In genomic region chr3:6392123-6392522, GRCh38 we compare ENCODE assay signal across 18 cellular contexts.
A peak's percentile ranks its signal among the peaks of the same experiment; 100 is the strongest.
DNase-seq lines count a peak whose midpoint lies in the region; ATAC-seq, FAIRE-seq and TF ChIP-seq lines count a peak whose summit lies in the region.
"Had no signal": no experiment of that assay in that cellular context is flagged by ENCODE, and none has a peak within 500 bp of the region (broad histone marks: within the 10 kb centered on the region; RNA-seq: fewer than 3 reads in every experiment).

No MANE protein-coding gene starts in this region.

- no peak overlapping the region for H2AK5ac ChIP-seq in H9 (ENCODE audit: insufficient read length, low read length)
- no peak overlapping the region for H2AK5ac ChIP-seq in H1 (ENCODE audit: low read depth, low read length)

- H2BK20ac ChIP-seq in H9 (ENCODE audit: low read depth, low read length, poor library complexity, severe bottlenecking) = no peak overlapping the region
- H2BK20ac ChIP-seq in H1 (ENCODE audit: low read length) = no peak overlapping the region

- no peaks in the 10 kb centered on the region for H3K27me3 Mint-ChIP-seq in activated CD4-positive, alpha-beta T cell treated with anti-CD3 and anti-CD28 coated beads, Interleukin-2, amount 10 ng/mL, durations not matched to agents 24 days and 14 days
- H3K27me3 Mint-ChIP-seq in H9 (ENCODE audit: low read depth) = no peaks in the 10 kb centered on the region
- H3K27me3 Mint-ChIP-seq: CD8-positive, alpha-beta memory T cell; T-cell had no signal

- H3K79me1 ChIP-seq in H9 (ENCODE audit: insufficient read depth, low read depth, low read length, poor library complexity, severe bottlenecking) (no peaks in the 10 kb centered on the region), H1 (ENCODE audit: low read depth, low read length) (no peaks in the 10 kb centered on the region)

- no peak overlapping the region for H3K56ac ChIP-seq in H9 (ENCODE audit: insufficient read length, low read depth, low read length)
- no peak overlapping the region for H3K56ac ChIP-seq in H1 (replicated peaks; ENCODE audit: insufficient read length, low read depth, low read length)

- H2AFZ ChIP-seq in H9 (ENCODE audit: low read length) (no peak overlapping the region), OCI-LY3 (ENCODE audit: low read depth, low read length) (no peak overlapping the region), H1 (ENCODE audit: low read length) (no peak overlapping the region)

- H2BK120ac ChIP-seq in H9 (ENCODE audit: low read depth, low read length, poor library complexity, severe bottlenecking) (no peak overlapping the region), H1 (replicated peaks; ENCODE audit: low read depth, low read length) (no peak overlapping the region)

- no peak overlapping the region for H3K14ac ChIP-seq in H9 (ENCODE audit: insufficient read depth, low read length)
- H3K14ac ChIP-seq in H1 (ENCODE audit: insufficient read length) = no peak overlapping the region

- no peak overlapping the region for H4K5ac ChIP-seq in H9 (ENCODE audit: insufficient read length, low read depth, low read length)
- no peak overlapping the region for H4K5ac ChIP-seq in H1 (ENCODE audit: insufficient read length, low read depth, low read length)

- no peak for FAIRE-seq in H1 (lab: Jason Lieb, UNC)
- FAIRE-seq: RCC 7860 had no signal

- H3K23ac ChIP-seq in H9 (ENCODE audit: insufficient read length, low read depth, low read length) = no peak overlapping the region
- no peak overlapping the region for H3K23ac ChIP-seq in H1 (ENCODE audit: insufficient read length)

- H3K36me3 ChIP-seq in OCI-LY3 (replicated peaks; ENCODE audit: low read depth, low read length) (no peaks in the 10 kb centered on the region), H1 (ENCODE audit: control insufficient read depth in 2 of 4, insufficient read depth in 4 of 4, low read length in 3 of 4) (no peaks in the 10 kb centered on the region)
- H3K36me3 ChIP-seq: BLaER1 treated with 17β-estradiol and CSF1 and Interleukin-3, amounts not matched to agents 10 nM and 100 nM had no signal

- H3T11ph ChIP-seq in H9 (ENCODE audit: low read length) = no peak overlapping the region

- H3K4me3 Mint-ChIP-seq in activated CD4-positive, alpha-beta T cell treated with anti-CD3 and anti-CD28 coated beads, Interleukin-2, amount 10 ng/mL, durations not matched to agents 24 days and 14 days = no peak overlapping the region
- H3K4me3 Mint-ChIP-seq in H9 = no peak overlapping the region
- H3K4me3 Mint-ChIP-seq: CD8-positive, alpha-beta memory T cell; T-cell had no signal

- no peak overlapping the region for H3K4me3 ChIP-seq in OCI-LY3 (ENCODE audit: low read length)
- H3K4me3 ChIP-seq in H1 (ENCODE audit: extremely low read depth in 1 of 4, insufficient read depth in 2 of 4, low read depth in 3 of 4, low read length in 4 of 4) = no peak overlapping the region
- H3K4me3 ChIP-seq: BLaER1 treated with 17β-estradiol and CSF1 and Interleukin-3, amounts not matched to agents 10 nM and 100 nM; SK-N-MC had no signal

- peak; percentile 36 for TF ChIP-seq RAD21 in H1 (IDR thresholded peaks at IDR 0.05 in 1 of 2, conservative IDR thresholded peaks at IDR 0.05 in 1 of 2; ENCODE audit: low read depth in 2 of 2, low read length in 2 of 2)

- no peak overlapping the region for H3K18ac ChIP-seq in H9 (ENCODE audit: insufficient read length, low read depth, low read length)
- no peak overlapping the region for H3K18ac ChIP-seq in H1 (ENCODE audit: extremely low read depth, low read length)

- H3K4me2 ChIP-seq in H9 (ENCODE audit: insufficient read depth, insufficient read length, low read length) (no peak overlapping the region), OCI-LY3 (ENCODE audit: low read length) (no peak overlapping the region), H1 (ENCODE audit: insufficient read depth in 1 of 2, low read depth in 2 of 2, low read length in 2 of 2) (no peak overlapping the region)
- H3K4me2 ChIP-seq: BLaER1 treated with 17β-estradiol and CSF1 and Interleukin-3, amounts not matched to agents 10 nM and 100 nM had no signal

- intact Hi-C loops in activated CD4-positive, alpha-beta T cell treated with anti-CD3 and anti-CD28 coated beads, Interleukin-2, amount 10 ng/mL, durations not matched to agents 24 days and 14 days (cut with micrococcal nuclease) = no loop called here

- POLR2A ChIA-PET in H1 (lab: Charles Lee; ENCODE audit: partially characterized antibody) = no interaction called here

- no CpG with 5 or more reads among the region's 2 CpGs for WGBS in H9 (ENCODE audit: extremely low coverage, insufficient read length, low lambda C conversion rate)
- WGBS in H1 (ENCODE audit: extremely low coverage in 1 of 2, insufficient coverage in 1 of 2, insufficient read length in 1 of 2, insufficient replicate concordance in 2 of 2, low coverage in 1 of 2, low lambda C conversion rate in 2 of 2, missing lambda C conversion rate in 1 of 2), 2 experiments = 91% methylated on average over 2 of the region's 2 CpGs; no CpG with 5 or more reads in 1 of the 2 experiments

- H2BK12ac ChIP-seq in H9 (ENCODE audit: insufficient read length, low read depth, low read length) (no peak overlapping the region), H1 (ENCODE audit: low read depth, low read length) (no peak overlapping the region)

- peak; percentile 4 for DNase-seq in activated CD4-positive, alpha-beta T cell treated with anti-CD3 and anti-CD28 coated beads, Interleukin-2, amount 10 ng/mL, durations not matched to agents 24 days and 14 days
- no peak for DNase-seq in activated CD4-positive, alpha-beta T cell treated with anti-CD3 and anti-CD28 coated beads for 48 hours
- DNase-seq in H9 (no peak), H1 (ENCODE audit: low read depth in 1 of 2, low spot score in 2 of 2) (no peak), NCI-H1048 (lab: John Stamatoyannopoulos, UW) (no peak), NAMALWA (ENCODE audit: low spot score) (no peak)
- DNase-seq: CD8-positive, alpha-beta memory T cell; DMS79 treated with DMSO at 0.1 percent for 48 hours; NCI-H146; NCI-H2081 treated with DMSO at 0.1 percent for 48 hours; NCI-H510A treated with DMSO at 0.1 percent for 48 hours; T-cell had no signal

- no peak for ATAC-seq in GM18873 (IDR thresholded peaks at IDR 0.05; ENCODE audit: low FRiP score, unreplicated experiment)
- ATAC-seq: Right ventricle myocardium inferior, T-cell had no signal

- H4K20me1 ChIP-seq in H9 (ENCODE audit: control insufficient read depth, insufficient read depth, insufficient read length) = no peaks in the 10 kb centered on the region
- no peaks in the 10 kb centered on the region for H4K20me1 ChIP-seq in OCI-LY3 (ENCODE audit: insufficient read depth, low read length)
- H4K20me1 ChIP-seq in H1 (replicated peaks in 1 of 2; ENCODE audit: control insufficient read depth in 1 of 2, insufficient read depth in 2 of 2, low read length in 2 of 2) = no peaks in the 10 kb centered on the region
- H4K20me1 ChIP-seq: BLaER1 treated with 17β-estradiol and CSF1 and Interleukin-3, amounts not matched to agents 10 nM and 100 nM had no signal

- CTCF ChIA-PET in H1 (lab: Charles Lee; ENCODE audit: partially characterized antibody) = no interaction called here

- H3K9ac ChIP-seq in H9 (ENCODE audit: extremely low read depth, insufficient read length, low read length) (no peak overlapping the region), OCI-LY3 (ENCODE audit: low read length) (no peak overlapping the region), H1 (replicated peaks in 1 of 4; ENCODE audit: extremely low read depth in 1 of 4, low read depth in 3 of 4, low read length in 3 of 4) (no peak overlapping the region)
- H3K9ac ChIP-seq: BLaER1 treated with 17β-estradiol and CSF1 and Interleukin-3, amounts not matched to agents 10 nM and 100 nM had no signal

- TF ChIP-seq CTCF in H9 (conservative IDR thresholded peaks at IDR 0.05) = peak; percentile 19; the same call in 1 of the 3 replicates
- TF ChIP-seq CTCF in OCI-LY3 (IDR thresholded peaks at IDR 0.05; ENCODE audit: low read depth, low read length) = peak; percentile 41
- no peak for TF ChIP-seq CTCF in H1 (IDR thresholded peaks at IDR 0.05; ENCODE audit: control extremely low read depth in 1 of 3, insufficient read depth in 1 of 3, low read depth in 1 of 3, low read length in 3 of 3)

- H3K23me2 ChIP-seq in H9 (ENCODE audit: insufficient read length, low read depth, low read length, poor library complexity, severe bottlenecking) = no peaks in the 10 kb centered on the region
- H3K23me2 ChIP-seq in H1 (ENCODE audit: low read depth, low read length) = no peaks in the 10 kb centered on the region

- no peak overlapping the region for H3K27ac Mint-ChIP-seq in activated CD4-positive, alpha-beta T cell treated with anti-CD3 and anti-CD28 coated beads, Interleukin-2, amount 10 ng/mL, durations not matched to agents 24 days and 14 days
- no peak overlapping the region for H3K27ac Mint-ChIP-seq in H9
- H3K27ac Mint-ChIP-seq: CD8-positive, alpha-beta memory T cell; T-cell had no signal

- no peaks in the 10 kb centered on the region for H3K9me3 Mint-ChIP-seq in activated CD4-positive, alpha-beta T cell treated with anti-CD3 and anti-CD28 coated beads, Interleukin-2, amount 10 ng/mL, durations not matched to agents 24 days and 14 days
- H3K9me3 Mint-ChIP-seq in H9 = no peaks in the 10 kb centered on the region

- no peaks in the 10 kb centered on the region for H3K4me1 ChIP-seq in H9 (ENCODE audit: insufficient read depth, low read length)
- H3K4me1 ChIP-seq in OCI-LY3 (ENCODE audit: low read length) = no peaks in the 10 kb centered on the region
- H3K4me1 ChIP-seq in H1 (replicated peaks in 1 of 4; ENCODE audit: control insufficient read depth in 3 of 4, insufficient read depth in 4 of 4, low read length in 3 of 4) = no peaks in the 10 kb centered on the region
- H3K4me1 ChIP-seq: BLaER1 treated with 17β-estradiol and CSF1 and Interleukin-3, amounts not matched to agents 10 nM and 100 nM had no signal

- no peaks in the 10 kb centered on the region for H3K36me3 Mint-ChIP-seq in activated CD4-positive, alpha-beta T cell treated with anti-CD3 and anti-CD28 coated beads, Interleukin-2, amount 10 ng/mL, durations not matched to agents 24 days and 14 days (ENCODE audit: low read depth)
- no peaks in the 10 kb centered on the region for H3K36me3 Mint-ChIP-seq in H9 (ENCODE audit: insufficient read depth in 1 of 3, low read depth in 3 of 3)
- H3K36me3 Mint-ChIP-seq: CD8-positive, alpha-beta memory T cell; T-cell had no signal

- H3K79me2 ChIP-seq in H9 (ENCODE audit: insufficient read depth, low read length) (no peaks in the 10 kb centered on the region), OCI-LY3 (ENCODE audit: low read length) (no peaks in the 10 kb centered on the region), H1 (ENCODE audit: control insufficient read depth in 1 of 2, insufficient read depth in 2 of 2, low read length in 2 of 2) (no peaks in the 10 kb centered on the region)

- no peak overlapping the region for H3K4ac ChIP-seq in H9 (ENCODE audit: low read depth, low read length)
- H3K4ac ChIP-seq in H1 (replicated peaks; ENCODE audit: insufficient read length, low read depth, low read length) = no peak overlapping the region

- no peak for TF ChIP-seq EP300 in H1 (IDR thresholded peaks at IDR 0.05; ENCODE audit: borderline replicate concordance in 1 of 2, low read depth in 2 of 2, low read length in 2 of 2)

- no peak overlapping the region for H2BK15ac ChIP-seq in H9 (ENCODE audit: low read depth, low read length)
- H2BK15ac ChIP-seq in H1 (ENCODE audit: low read length) = no peak overlapping the region

- no peaks in the 10 kb centered on the region for H3K4me1 Mint-ChIP-seq in activated CD4-positive, alpha-beta T cell treated with anti-CD3 and anti-CD28 coated beads, Interleukin-2, amount 10 ng/mL, durations not matched to agents 24 days and 14 days
- H3K4me1 Mint-ChIP-seq in H9 = peaks cover 0 to 3% of the 10 kb centered on the region in 2 experiments; a peak in 2 of 4 replicates
- H3K4me1 Mint-ChIP-seq: CD8-positive, alpha-beta memory T cell; T-cell had no signal

- H3K27ac ChIP-seq in H9 (ENCODE audit: insufficient read length, low read depth, low read length) = no peak overlapping the region
- H3K27ac ChIP-seq in OCI-LY3 (ENCODE audit: low read length) = no peak overlapping the region
- no peak overlapping the region for H3K27ac ChIP-seq in H1 (ENCODE audit: low read depth, low read length)
- H3K27ac ChIP-seq: BLaER1 treated with 17β-estradiol and CSF1 and Interleukin-3, amounts not matched to agents 10 nM and 100 nM; SK-N-MC had no signal

- H4K91ac ChIP-seq in H9 (ENCODE audit: insufficient read length, low read depth, low read length) (no peak overlapping the region), H1 (replicated peaks; ENCODE audit: insufficient read length, low read length) (no peak overlapping the region)

- H2BK5ac ChIP-seq in H9 (ENCODE audit: insufficient read length, low read length) (no peak overlapping the region), H1 (ENCODE audit: low read depth, low read length) (no peak overlapping the region)

- H3K9me3 ChIP-seq in H9 (ENCODE audit: control insufficient read depth, low read depth, low read length) = no peaks in the 10 kb centered on the region
- no peaks in the 10 kb centered on the region for H3K9me3 ChIP-seq in OCI-LY3 (ENCODE audit: insufficient read depth, low read length)
- no peaks in the 10 kb centered on the region for H3K9me3 ChIP-seq in H1 (ENCODE audit: insufficient read depth in 2 of 2, low read depth in 1 of 2, low read length in 1 of 2)
- H3K9me3 ChIP-seq: BLaER1 treated with 17β-estradiol and CSF1 and Interleukin-3, amounts not matched to agents 10 nM and 100 nM had no signal

- H4K8ac ChIP-seq in H9 (replicated peaks; ENCODE audit: insufficient read length, low read depth, low read length) (no peak overlapping the region), H1 (ENCODE audit: extremely low read depth, insufficient read depth, low read length) (no peak overlapping the region)

- H3K27me3 ChIP-seq in H9 (ENCODE audit: insufficient read depth, low read length) (no peaks in the 10 kb centered on the region), OCI-LY3 (ENCODE audit: low read depth, low read length) (no peaks in the 10 kb centered on the region), H1 (replicated peaks in 1 of 4; ENCODE audit: control insufficient read depth in 3 of 4, extremely low read depth in 1 of 4, insufficient read depth in 3 of 4, low read length in 3 of 4) (no peaks in the 10 kb centered on the region)
- H3K27me3 ChIP-seq: BLaER1 treated with 17β-estradiol and CSF1 and Interleukin-3, amounts not matched to agents 10 nM and 100 nM had no signal

- no peak for TF ChIP-seq POLR2A in H1 (IDR thresholded peaks at IDR 0.05; ENCODE audit: control extremely low read depth in 1 of 2, low read depth in 2 of 2, low read length in 2 of 2)

Comparison
In these comparisons a context has a peak if more than half of its experiments do, and no peak if none do; other contexts are left out.
1. CTCF ChIP-seq: peak in H9 (single experiment) and OCI-LY3 (single experiment); none in H1 (0 of 3).